1 cellular context compared by ENCODE assay signal in the genomic region with DNA sequence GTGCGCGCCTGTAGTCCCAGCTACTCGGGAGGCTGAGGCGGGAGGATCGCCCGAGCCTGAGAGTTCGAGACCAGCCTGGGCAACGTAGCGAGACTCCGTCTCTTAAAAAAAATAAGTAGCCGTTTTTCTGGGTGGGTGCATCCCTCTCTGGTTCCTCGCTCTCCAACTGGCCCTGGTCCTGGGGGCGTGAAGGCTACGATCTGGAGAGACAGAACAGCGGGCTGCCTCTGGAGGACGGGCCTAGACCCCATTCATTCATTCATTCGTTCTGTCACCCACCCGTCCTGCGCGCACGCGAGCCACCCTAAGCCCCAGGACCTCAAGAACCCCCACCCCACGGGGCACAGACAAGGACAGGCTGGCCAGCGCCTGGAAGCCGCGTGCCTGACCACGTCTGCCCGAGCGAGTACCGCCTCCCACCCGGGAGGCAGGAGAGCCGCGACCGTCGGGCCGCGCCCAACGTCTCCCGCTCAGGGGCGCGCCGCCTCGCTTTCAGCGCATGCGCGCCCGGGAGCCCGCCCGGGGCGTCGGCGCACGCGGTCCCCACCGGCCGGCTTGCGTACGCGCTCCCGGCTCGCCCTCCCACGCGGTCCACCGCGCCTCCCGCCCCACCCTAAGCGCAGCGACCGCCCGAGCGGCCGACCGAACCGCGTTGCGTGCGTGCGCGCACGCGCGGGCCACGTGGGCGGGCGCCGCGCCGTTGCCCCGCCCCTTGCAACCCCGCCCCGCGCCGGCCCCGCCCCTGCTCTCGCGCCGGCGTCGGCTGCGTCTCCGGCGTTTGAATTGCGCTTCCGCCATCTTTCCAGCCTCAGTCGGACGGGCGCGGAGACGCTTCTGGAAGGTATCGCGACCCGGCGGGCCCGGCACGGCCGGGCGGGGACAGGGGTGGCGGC.
TF ChIP-seq lines count a peak whose summit lies in the region.

Gene RAN (plus strand): TSS at position 781 of the 893 bp plus-strand sequence. CDS start 528 bp downstream, outside the sequence.

TF ChIP-seq in WTC11, 78 proteins besides CTCF, POLR2A, EP300 and RAD21 (continued from another document):
- TF ChIP-seq CREM (CRISPR knock-in tag; IDR thresholded peaks at IDR 0.05) (no peak), ZNF232 (CRISPR knock-in tag; IDR thresholded peaks at IDR 0.05) (no peak)
- TF ChIP-seq, protein P1, sequence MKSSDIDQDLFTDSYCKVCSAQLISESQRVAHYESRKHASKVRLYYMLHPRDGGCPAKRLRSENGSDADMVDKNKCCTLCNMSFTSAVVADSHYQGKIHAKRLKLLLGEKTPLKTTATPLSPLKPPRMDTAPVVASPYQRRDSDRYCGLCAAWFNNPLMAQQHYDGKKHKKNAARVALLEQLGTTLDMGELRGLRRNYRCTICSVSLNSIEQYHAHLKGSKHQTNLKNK (CRISPR knock-in tag; IDR thresholded peaks at IDR 0.05) = no peak; the same call in 1 of the 2 replicates
- TF ChIP-seq, protein P2, sequence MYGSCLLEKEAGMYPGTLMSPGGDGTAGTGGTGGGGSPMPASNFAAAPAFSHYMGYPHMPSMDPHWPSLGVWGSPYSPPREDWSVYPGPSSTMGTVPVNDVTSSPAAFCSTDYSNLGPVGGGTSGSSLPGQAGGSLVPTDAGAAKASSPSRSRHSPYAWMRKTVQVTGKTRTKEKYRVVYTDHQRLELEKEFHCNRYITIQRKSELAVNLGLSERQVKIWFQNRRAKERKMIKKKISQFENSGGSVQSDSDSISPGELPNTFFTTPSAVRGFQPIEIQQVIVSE (CRISPR knock-in tag; IDR thresholded peaks at IDR 0.05; ENCODE audit: borderline replicate concordance) = no peak
